ENCODE assay signal across 8 cellular contexts in genomic region chr16:27401768-27402568, GRCh38. TPM values are rescaled to one million over a fixed set of nuclear protein-coding genes. Genes with fewer than 3 reads are reported as not detected.
DNase-seq lines count a peak whose midpoint lies in the region; ATAC-seq and TF ChIP-seq lines count a peak whose summit lies in the region.

Gene IL21R, plus strand, starts transcription at chr16:27402174. Its CDS starts 27,898 bp downstream, at chr16:27430072.

- peaks cover 0 to 3% (median 0%) of the 10 kb centered on the region in 7 donors for H3K9me3 Mint-ChIP-seq in CD4-positive, CD25-positive, alpha-beta regulatory T cell
- H3K9me3 Mint-ChIP-seq in activated naive CD4-positive, alpha-beta T cell treated with anti-CD3 and anti-CD28 coated beads, Interleukin-2, amount 50 U/mL, for 72 hours = peaks cover 0 to 4% of the 10 kb centered on the region in 2 donors

- H3K27me3 ChIP-seq in CD4-positive, CD25-positive, alpha-beta regulatory T cell (ENCODE audit: control insufficient read depth, insufficient read depth, low read length) = no peaks in the 10 kb centered on the region
- H3K27me3 ChIP-seq in left lung = peaks cover 0 to 20% of the 10 kb centered on the region in 2 donors

- H3K4me3 ChIP-seq in CD4-positive, CD25-positive, alpha-beta regulatory T cell (ENCODE audit: low read depth, low read length) = peak within 1 kb of the TSS; percentile 94
- H3K4me3 ChIP-seq in left lung = peak within 1 kb of the TSS; percentile 7 to 34

- H3K27me3 Mint-ChIP-seq in CD4-positive, CD25-positive, alpha-beta regulatory T cell = no peaks in the 10 kb centered on the region

- H3K4me1 Mint-ChIP-seq in CD4-positive, CD25-positive, alpha-beta regulatory T cell = peaks cover under 1 to 74% (median 41%) of the 10 kb centered on the region in 4 donors

- peaks cover 9% of the 10 kb centered on the region for H3K36me3 Mint-ChIP-seq in CD4-positive, CD25-positive, alpha-beta regulatory T cell
- peaks cover 44 to 49% of the 10 kb centered on the region in 2 donors for H3K36me3 Mint-ChIP-seq in activated naive CD4-positive, alpha-beta T cell treated with anti-CD3 and anti-CD28 coated beads, Interleukin-2, amount 50 U/mL, for 72 hours

- H3K4me1 ChIP-seq in CD4-positive, CD25-positive, alpha-beta regulatory T cell (ENCODE audit: control insufficient read depth, insufficient read depth, low read length, poor library complexity, severe bottlenecking) = peaks cover 56% of the 10 kb centered on the region
- peaks cover 23 to 50% of the 10 kb centered on the region in 2 donors for H3K4me1 ChIP-seq in left lung

- H3K4me3 Mint-ChIP-seq in CD4-positive, CD25-positive, alpha-beta regulatory T cell = peak within 1 kb of the TSS; percentile 95 to 98 (median 96)

- TF ChIP-seq CTCF in left lung (IDR thresholded peaks at IDR 0.05) = no peak

- peak; percentile 81 to 84 for ATAC-seq in CD4-positive, CD25-positive, alpha-beta regulatory T cell (ENCODE audit: low read depth in 2 of 2)
- ATAC-seq in GM19438 (IDR thresholded peaks at IDR 0.05; ENCODE audit: low read depth, unreplicated experiment) (peak; percentile 46), HG03460 (IDR thresholded peaks at IDR 0.05; ENCODE audit: unreplicated experiment) (peak; percentile 46), left lung (peak; percentile 81)
- peak; percentile 67 to 69 for ATAC-seq in activated naive CD4-positive, alpha-beta T cell treated with anti-CD3 and anti-CD28 coated beads, Interleukin-2, amount 50 U/mL, for 72 hours

- peak; percentile 79 to 93 (median 88) for DNase-seq in CD4-positive, CD25-positive, alpha-beta regulatory T cell
- DNase-seq in T follicular helper cell (ENCODE audit: low read depth) (peak; percentile 81), left lung (peak; percentile 84 to 91), HCEC 1CT (no peak)
- DNase-seq in activated naive CD4-positive, alpha-beta T cell treated with anti-CD3 and anti-CD28 coated beads, Interleukin-2, amount 50 U/mL, for 72 hours (ENCODE audit: low spot score in 2 of 2) = peak; percentile 82 to 95
- DNase-seq in stimulated activated CD8-positive, alpha-beta memory T cell treated with anti-CD3 and anti-CD28 coated beads, Interleukin-4, amount 100 ng/mL, for 24 hours (ENCODE audit: low read depth) = peak; percentile 87

- intact Hi-C loops in left lung (cut with DNase I) = no loop called here

- H3K27ac Mint-ChIP-seq in CD4-positive, CD25-positive, alpha-beta regulatory T cell = peak within 1 kb of the TSS; percentile 93 to 100 (median 98)
- peak within 1 kb of the TSS; percentile 97 to 100 for H3K27ac Mint-ChIP-seq in activated naive CD4-positive, alpha-beta T cell treated with anti-CD3 and anti-CD28 coated beads, Interleukin-2, amount 50 U/mL, for 72 hours

- peak within 1 kb of the TSS; percentile 89 for H3K27ac ChIP-seq in CD4-positive, CD25-positive, alpha-beta regulatory T cell (ENCODE audit: insufficient read depth, low read length, poor library complexity, severe bottlenecking)
- peak within 1 kb of the TSS; percentile 39 to 46 for H3K27ac ChIP-seq in left lung

- H3K9me3 ChIP-seq in CD4-positive, CD25-positive, alpha-beta regulatory T cell (ENCODE audit: control insufficient read depth in 2 of 2, low read length in 2 of 2) = no peaks in the 10 kb centered on the region
- no peaks in the 10 kb centered on the region for H3K9me3 ChIP-seq in left lung

- H3K36me3 ChIP-seq in CD4-positive, CD25-positive, alpha-beta regulatory T cell (ENCODE audit: control insufficient read depth, insufficient read depth, low read length) = no peaks in the 10 kb centered on the region
- no peaks in the 10 kb centered on the region for H3K36me3 ChIP-seq in left lung

RNA-seq across cellular contexts. Expression of gene IL21R, which starts in this region (rescaled TPM):
- total RNA-seq in CD4-positive, CD25-positive, alpha-beta regulatory T cell = 63.1 TPM
- 10 to 100 TPM; 34.3 to 50.7 (median 37.3) TPM for polyA plus RNA-seq in CD4-positive, CD25-positive, alpha-beta regulatory T cell
- total RNA-seq in activated naive CD4-positive, alpha-beta T cell treated with anti-CD3 and anti-CD28 coated beads, Interleukin-2, amount 50 U/mL, for 72 hours = 100 to 1,000 TPM; 103 to 106 TPM
- 1 to 10 TPM; 3.9 to 4.2 TPM for total RNA-seq in left lung

Comparison
In these comparisons a context has a peak if more than half of its experiments do, and no peak if none do; other contexts are left out.
1. RNA of gene IL21R (total RNA-seq): 103 to 106 TPM in activated naive CD4-positive, alpha-beta T cell treated with anti-CD3 and anti-CD28 coated beads, Interleukin-2, amount 50 U/mL, for 72 hours and 63.1 TPM in CD4-positive, CD25-positive, alpha-beta regulatory T cell (single experiment); 3.9 to 4.2 TPM in left lung; every median in the first group is over 10 times any median in the second.
2. Peak in every context shown above with its lines, with median percentiles within 50 percentile points of each other: ATAC-seq.